ENCODE assay signal across 7 cellular contexts in the genomic region with DNA sequence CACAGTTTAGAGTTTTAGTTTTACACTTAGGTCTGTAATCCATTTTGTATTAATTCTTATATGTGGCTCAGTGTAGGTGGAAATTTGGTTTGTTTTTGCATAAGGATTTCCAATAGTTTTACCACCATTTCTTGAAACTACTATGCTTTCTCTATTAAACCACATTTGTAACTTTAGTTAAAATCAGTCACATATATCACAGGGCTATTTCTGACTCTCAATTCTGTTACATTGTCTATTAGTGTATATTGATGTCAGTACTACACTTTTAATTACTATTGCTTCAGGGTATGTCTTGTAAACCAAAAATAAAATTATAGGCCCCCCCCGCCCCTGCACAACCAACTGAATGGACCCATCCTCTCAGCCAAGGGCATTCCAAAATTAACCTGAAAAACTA. TPM values are rescaled to one million over a fixed set of nuclear protein-coding genes. Genes with fewer than 3 reads are reported as not detected.
A peak's percentile ranks its signal among the peaks of the same experiment; 100 is the strongest.
DNase-seq lines count a peak whose midpoint lies in the region; ATAC-seq, FAIRE-seq and TF ChIP-seq lines count a peak whose summit lies in the region.
"Not testable (repeated sequence)": the region's sequence is repeated elsewhere in the genome, so short reads cannot be mapped to it uniquely, and the experiment has no call there.

No MANE protein-coding gene starts in this region.

- DNase-seq in activated CD4-positive, alpha-beta T cell treated with anti-CD3 and anti-CD28 coated beads for 36 hours; activated CD8-positive, alpha-beta T cell treated with anti-CD3 and anti-CD28 coated beads for 36 hours; activated T-cell treated with anti-CD3 and anti-CD28 coated beads, Interleukin-2, amount 50 U/mL, for 72 hours; K562 (ENCODE audit: extremely low read depth in 1 of 4, low spot score in 3 of 4); stimulated activated effector memory CD8-positive, alpha-beta T cell treated with anti-CD3 and anti-CD28 coated beads, Interleukin-12 subunit alpha, Interleukin-12 subunit beta, amount 100 ng/mL, for 72 hours (ENCODE audit: low spot score in 2 of 2); stimulated activated naive CD8-positive, alpha-beta T cell treated with anti-CD3 and anti-CD28 coated beads, Interleukin-15, Interleukin-2, amounts not matched to agents 100 U/mL and 50 U/mL, for 24 hours; stimulated activated naive CD8-positive, alpha-beta T cell treated with anti-CD3 and anti-CD28 coated beads, Interleukin-15, amount 100 ng/mL, for 72 hours: not testable (repeated sequence)

- not testable (repeated sequence) for H3K9me3 Mint-ChIP-seq in activated CD4-positive, alpha-beta T cell treated with anti-CD3 and anti-CD28 coated beads for 36 hours (ENCODE audit: low read depth); activated CD8-positive, alpha-beta T cell treated with anti-CD3 and anti-CD28 coated beads for 36 hours; activated T-cell treated with anti-CD3 and anti-CD28 coated beads, Interleukin-2, amount 50 U/mL, for 72 hours; stimulated activated effector memory CD8-positive, alpha-beta T cell treated with anti-CD3 and anti-CD28 coated beads, Interleukin-12 subunit alpha, Interleukin-12 subunit beta, amount 100 ng/mL, for 72 hours; stimulated activated naive CD8-positive, alpha-beta T cell treated with anti-CD3 and anti-CD28 coated beads, Interleukin-15, amount 100 ng/mL, for 72 hours

- H4K20me1 ChIP-seq in K562 (replicated peaks; ENCODE audit: control insufficient read depth, insufficient read depth, low read length): not testable (repeated sequence)

- H3K4me1 ChIP-seq in K562 (replicated peaks in 1 of 2; ENCODE audit: control insufficient read depth in 2 of 2, insufficient read depth in 2 of 2, low read length in 2 of 2): not testable (repeated sequence)

- H3K4me1 Mint-ChIP-seq in activated CD4-positive, alpha-beta T cell treated with anti-CD3 and anti-CD28 coated beads for 36 hours; activated CD8-positive, alpha-beta T cell treated with anti-CD3 and anti-CD28 coated beads for 36 hours (ENCODE audit: low read depth); activated T-cell treated with anti-CD3 and anti-CD28 coated beads, Interleukin-2, amount 50 U/mL, for 72 hours (ENCODE audit: low read depth); stimulated activated effector memory CD8-positive, alpha-beta T cell treated with anti-CD3 and anti-CD28 coated beads, Interleukin-12 subunit alpha, Interleukin-12 subunit beta, amount 100 ng/mL, for 72 hours; stimulated activated naive CD8-positive, alpha-beta T cell treated with anti-CD3 and anti-CD28 coated beads, Interleukin-15, amount 100 ng/mL, for 72 hours: not testable (repeated sequence)

- not testable (repeated sequence) for H3K9ac ChIP-seq in K562 (ENCODE audit: insufficient read depth in 1 of 2, low read depth in 2 of 2, low read length in 2 of 2)

- no CpG with 5 or more reads among the region's 1 CpG for WGBS in K562 (ENCODE audit: insufficient coverage, low coverage, missing lambda C conversion rate)

- not testable (repeated sequence) for H3K27me3 ChIP-seq in K562 (ENCODE audit: control insufficient read depth in 2 of 2, insufficient read depth in 2 of 2, low read length in 2 of 2)

- POLR2A ChIA-PET in activated CD4-positive, alpha-beta T cell treated with anti-CD3 and anti-CD28 coated beads for 36 hours (lab: Charles Lee); activated CD8-positive, alpha-beta T cell treated with anti-CD3 and anti-CD28 coated beads for 36 hours (lab: Charles Lee); K562 (lab: Yijun Ruan, JAX): not testable (repeated sequence)

- BruUV-seq in K562 (replicated peaks; lab: Mats Ljungman, UMichigan): TSS peak; percentile 1

- H3K4me2 ChIP-seq in K562 (ENCODE audit: insufficient read depth, low read length): not testable (repeated sequence)

- TF ChIP-seq EP300 in K562 (IDR thresholded peaks at IDR 0.05; ENCODE audit: low read length): not testable (repeated sequence)

- TF ChIP-seq CTCF in activated CD8-positive, alpha-beta T cell treated with anti-CD3 and anti-CD28 coated beads for 36 hours (IDR thresholded peaks at IDR 0.05); K562 (IDR thresholded peaks at IDR 0.05 in 2 of 3, conservative IDR thresholded peaks at IDR 0.05 in 1 of 3; ENCODE audit: insufficient read depth in 2 of 3, low read depth in 1 of 3, low read length in 3 of 3): not testable (repeated sequence)

- H3K27me3 Mint-ChIP-seq in activated CD4-positive, alpha-beta T cell treated with anti-CD3 and anti-CD28 coated beads for 36 hours; activated CD8-positive, alpha-beta T cell treated with anti-CD3 and anti-CD28 coated beads for 36 hours; activated T-cell treated with anti-CD3 and anti-CD28 coated beads, Interleukin-2, amount 50 U/mL, for 72 hours (ENCODE audit: low read depth); stimulated activated naive CD8-positive, alpha-beta T cell treated with anti-CD3 and anti-CD28 coated beads, Interleukin-15, amount 100 ng/mL, for 72 hours: not testable (repeated sequence)

- intact Hi-C loops in activated CD4-positive, alpha-beta T cell treated with anti-CD3 and anti-CD28 coated beads for 36 hours (cut with DNase I, micrococcal nuclease); activated CD8-positive, alpha-beta T cell treated with anti-CD3 and anti-CD28 coated beads for 36 hours (cut with micrococcal nuclease); K562 (cut with micrococcal nuclease): not testable (repeated sequence)

- CTCF ChIA-PET in activated CD4-positive, alpha-beta T cell treated with anti-CD3 and anti-CD28 coated beads for 36 hours (lab: Charles Lee); activated CD8-positive, alpha-beta T cell treated with anti-CD3 and anti-CD28 coated beads for 36 hours (lab: Charles Lee); K562 (lab: Yijun Ruan, JAX; ENCODE audit: low intra/inter-chr PET ratio): not testable (repeated sequence)

- not testable (repeated sequence) for H2AFZ ChIP-seq in K562 (ENCODE audit: low read depth, low read length)

- TF ChIP-seq POLR2A in K562 (conservative IDR thresholded peaks at IDR 0.05): not testable (repeated sequence)

- in situ Hi-C loops in K562 (cut with MboI): not testable (repeated sequence)

- H3K27ac Mint-ChIP-seq in activated CD4-positive, alpha-beta T cell treated with anti-CD3 and anti-CD28 coated beads for 36 hours; activated CD8-positive, alpha-beta T cell treated with anti-CD3 and anti-CD28 coated beads for 36 hours; activated T-cell treated with anti-CD3 and anti-CD28 coated beads, Interleukin-2, amount 50 U/mL, for 72 hours; stimulated activated effector memory CD8-positive, alpha-beta T cell treated with anti-CD3 and anti-CD28 coated beads, Interleukin-12 subunit alpha, Interleukin-12 subunit beta, amount 100 ng/mL, for 72 hours; stimulated activated naive CD8-positive, alpha-beta T cell treated with anti-CD3 and anti-CD28 coated beads, Interleukin-15, amount 100 ng/mL, for 72 hours: not testable (repeated sequence)

- ATAC-seq in activated CD4-positive, alpha-beta T cell treated with anti-CD3 and anti-CD28 coated beads for 36 hours: peak; percentile 53
- peak; percentile 34 for ATAC-seq in activated CD8-positive, alpha-beta T cell treated with anti-CD3 and anti-CD28 coated beads for 36 hours
- ATAC-seq in activated T-cell treated with anti-CD3 and anti-CD28 coated beads, Interleukin-2, amount 50 U/mL, for 72 hours (replicated peaks in 1 of 2): peak; percentile 7 to 21
- ATAC-seq in K562: not testable (repeated sequence)
- peak; percentile 52 for ATAC-seq in stimulated activated effector memory CD8-positive, alpha-beta T cell treated with anti-CD3 and anti-CD28 coated beads, Interleukin-12 subunit alpha, Interleukin-12 subunit beta, amount 100 ng/mL, for 72 hours
- peak; percentile 38 for ATAC-seq in stimulated activated naive CD8-positive, alpha-beta T cell treated with anti-CD3 and anti-CD28 coated beads, Interleukin-15, Interleukin-2, amounts not matched to agents 100 U/mL and 50 U/mL, for 24 hours
- peak; percentile 57 for ATAC-seq in stimulated activated naive CD8-positive, alpha-beta T cell treated with anti-CD3 and anti-CD28 coated beads, Interleukin-15, amount 100 ng/mL, for 72 hours

- H3K4me3 ChIP-seq in K562: not testable (repeated sequence)

- not testable (repeated sequence) for H3K36me3 ChIP-seq in K562 (ENCODE audit: control insufficient read depth, insufficient read depth, low read length)

- not testable (repeated sequence) for H3K9me3 ChIP-seq in K562 (replicated peaks; ENCODE audit: control insufficient read depth, insufficient read depth, low read depth, low read length)

- not testable (repeated sequence) for TF ChIP-seq RAD21 in K562 (CRISPR knock-in tag; conservative IDR thresholded peaks at IDR 0.05 in 1 of 2, IDR thresholded peaks at IDR 0.05 in 1 of 2)

- H3K9me1 ChIP-seq in K562 (ENCODE audit: control insufficient read depth, insufficient read depth, low read length): not testable (repeated sequence)

- not testable (repeated sequence) for H3K27ac ChIP-seq in K562 (ENCODE audit: extremely low read depth, low read depth, low read length)

- not testable (repeated sequence) for H3K36me3 Mint-ChIP-seq in activated CD4-positive, alpha-beta T cell treated with anti-CD3 and anti-CD28 coated beads for 36 hours (ENCODE audit: low read depth); activated CD8-positive, alpha-beta T cell treated with anti-CD3 and anti-CD28 coated beads for 36 hours (ENCODE audit: low read depth); activated T-cell treated with anti-CD3 and anti-CD28 coated beads, Interleukin-2, amount 50 U/mL, for 72 hours (ENCODE audit: insufficient read depth in 2 of 2); stimulated activated effector memory CD8-positive, alpha-beta T cell treated with anti-CD3 and anti-CD28 coated beads, Interleukin-12 subunit alpha, Interleukin-12 subunit beta, amount 100 ng/mL, for 72 hours

- not testable (repeated sequence) for FAIRE-seq in K562 (lab: Jason Lieb, UNC)

- H3K4me3 Mint-ChIP-seq in activated CD4-positive, alpha-beta T cell treated with anti-CD3 and anti-CD28 coated beads for 36 hours; activated CD8-positive, alpha-beta T cell treated with anti-CD3 and anti-CD28 coated beads for 36 hours; activated T-cell treated with anti-CD3 and anti-CD28 coated beads, Interleukin-2, amount 50 U/mL, for 72 hours; stimulated activated effector memory CD8-positive, alpha-beta T cell treated with anti-CD3 and anti-CD28 coated beads, Interleukin-12 subunit alpha, Interleukin-12 subunit beta, amount 100 ng/mL, for 72 hours; stimulated activated naive CD8-positive, alpha-beta T cell treated with anti-CD3 and anti-CD28 coated beads, Interleukin-15, amount 100 ng/mL, for 72 hours: not testable (repeated sequence)

- not testable (repeated sequence) for H3K79me2 ChIP-seq in K562 (ENCODE audit: control insufficient read depth, insufficient read depth, low read length)

RNA-seq across cellular contexts. Expression of a gene that starts 7.7 kb away (rescaled TPM):
- 100 to 1,000 TPM in 1 of 2 experiments, 10 to 100 TPM in 1; 93.2 to 167 TPM for total RNA-seq in activated CD4-positive, alpha-beta T cell treated with anti-CD3 and anti-CD28 coated beads for 36 hours
- total RNA-seq in activated CD8-positive, alpha-beta T cell treated with anti-CD3 and anti-CD28 coated beads for 36 hours: 100 to 1,000 TPM in 1 of 2 experiments, 10 to 100 TPM in 1; 99.8 to 100 TPM
- total RNA-seq in activated T-cell treated with anti-CD3 and anti-CD28 coated beads, Interleukin-2, amount 50 U/mL, for 72 hours: 10 to 100 TPM; 81.9 to 82.4 TPM
- total RNA-seq in K562 (2011; cell fraction: chromatin; rRNA removed; ENCODE audit: low replicate concordance): 58.7 and 123 TPM in 2 replicates
- total RNA-seq in K562 (2011; cell fraction: nucleolus; rRNA removed): 23.3 and 25.8 TPM in 2 replicates
- 52.4 and 76.7 TPM in 2 replicates for total RNA-seq in K562 (2011; cell fraction: nucleoplasm; rRNA removed)
- total RNA-seq in K562 (2014; rRNA removed) (36.4 and 41.2 TPM in 2 replicates), K562 (2014; rRNA removed; fragmentation: Illumina TruSeq; extraction: Trizol) (46.3 and 49.0 TPM in 2 replicates), K562 (2015; rRNA removed; fragmentation: Illumina TruSeq; extraction: Trizol) (53.3 and 59.5 TPM in 2 replicates), K562 (2021) (77.9 and 81.8 TPM in 2 replicates)
- polyA plus RNA-seq in K562 (2011; rRNA removed) (43.5 and 68.5 TPM in 2 replicates), K562 (2014; fragmentation: Illumina TruSeq; extraction: Trizol) (78.9 and 136 TPM in 2 replicates), K562 (2014; fragmentation: Nextera tagmentation; extraction: Ambion mirVana) (10 to 100 TPM; 31.5 to 55.2 TPM), K562 (2014; rRNA removed) (37.6 and 40.5 TPM in 2 replicates)
- 26.0 and 34.4 TPM in 2 replicates for polyA plus RNA-seq in K562 (2011; cell fraction: cytosol; rRNA removed)
- polyA plus RNA-seq in K562 (2011; cell fraction: nucleus; rRNA removed): 51.4 and 51.7 TPM in 2 replicates
- 37.3 and 48.1 TPM in 2 replicates for polyA plus RNA-seq in K562 (2012)
- 28.5 and 30.2 TPM in 2 replicates for polyA minus RNA-seq in K562 (2011; rRNA and poly(A)+ RNA removed)
- polyA minus RNA-seq in K562 (2011; cell fraction: cytosol; rRNA and poly(A)+ RNA removed): 2.3 and 15.9 TPM in 2 replicates
- polyA minus RNA-seq in K562 (2011; cell fraction: nucleus; rRNA and poly(A)+ RNA removed): 20.0 and 21.4 TPM in 2 replicates

RNA-seq across cellular contexts. Expression of a gene that starts 32.1 kb away (rescaled TPM):
- 10 to 100 TPM; 10.3 to 13.8 TPM for total RNA-seq in activated CD4-positive, alpha-beta T cell treated with anti-CD3 and anti-CD28 coated beads for 36 hours
- 10 to 100 TPM in 1 of 2 experiments, 1 to 10 TPM in 1; 7.7 to 11.9 TPM for total RNA-seq in activated CD8-positive, alpha-beta T cell treated with anti-CD3 and anti-CD28 coated beads for 36 hours
- 10 to 100 TPM; 18.4 to 27.7 TPM for total RNA-seq in activated T-cell treated with anti-CD3 and anti-CD28 coated beads, Interleukin-2, amount 50 U/mL, for 72 hours
- total RNA-seq in K562 (2011; cell fraction: chromatin; rRNA removed; ENCODE audit: low replicate concordance): 14.3 and 17.5 TPM in 2 replicates
- total RNA-seq in K562 (2011; cell fraction: nucleolus; rRNA removed): 7.6 and 9.5 TPM in 2 replicates
- 13.6 and 16.6 TPM in 2 replicates for total RNA-seq in K562 (2011; cell fraction: nucleoplasm; rRNA removed)
- total RNA-seq in K562 (2014; rRNA removed): 31.6 and 34.6 TPM in 2 replicates
- total RNA-seq in K562 (2014; rRNA removed; fragmentation: Illumina TruSeq; extraction: Trizol): 20.2 and 29.4 TPM in 2 replicates
- total RNA-seq in K562 (2015; rRNA removed; fragmentation: Illumina TruSeq; extraction: Trizol): 24.1 and 27.3 TPM in 2 replicates
- 16.1 and 19.6 TPM in 2 replicates for total RNA-seq in K562 (2021)
- polyA plus RNA-seq in K562 (2011; rRNA removed): 14.3 and 26.8 TPM in 2 replicates
- polyA plus RNA-seq in K562 (2011; cell fraction: cytosol; rRNA removed): 6.6 and 9.7 TPM in 2 replicates
- polyA plus RNA-seq in K562 (2011; cell fraction: nucleus; rRNA removed): 11.5 and 13.8 TPM in 2 replicates
- polyA plus RNA-seq in K562 (2012): 17.9 and 27.6 TPM in 2 replicates
- 23.1 and 27.8 TPM in 2 replicates for polyA plus RNA-seq in K562 (2014; fragmentation: Illumina TruSeq; extraction: Trizol)
- polyA plus RNA-seq in K562 (2014; fragmentation: Nextera tagmentation; extraction: Ambion mirVana): 10 to 100 TPM; 29.0 to 37.9 TPM
- 32.5 and 42.4 TPM in 2 replicates for polyA plus RNA-seq in K562 (2014; rRNA removed)
- 5.9 and 7.3 TPM in 2 replicates for polyA minus RNA-seq in K562 (2011; rRNA and poly(A)+ RNA removed)
- 3.9 and 8.0 TPM in 2 replicates for polyA minus RNA-seq in K562 (2011; cell fraction: cytosol; rRNA and poly(A)+ RNA removed)
- polyA minus RNA-seq in K562 (2011; cell fraction: nucleus; rRNA and poly(A)+ RNA removed): 3.9 and 5.6 TPM in 2 replicates
